29 cellular contexts compared by ENCODE assay signal in genomic region chr16:89160977-89161701, GRCh38. TPM values are rescaled to one million over a fixed set of nuclear protein-coding genes. Genes with fewer than 3 reads are reported as not detected.
"Had no signal": no experiment of that assay in that cellular context is flagged by ENCODE, and none has a peak within 500 bp of the region (broad histone marks: within the 10 kb centered on the region; RNA-seq: fewer than 3 reads in every experiment).

No MANE protein-coding gene starts in this region.

- H3K27ac ChIP-seq: hepatocyte, left ventricle myocardium inferior, pancreas, prostate gland, sigmoid colon, spleen, tibial nerve, uterus had no signal

- H3K36me3 ChIP-seq: left ventricle myocardium inferior, pancreas, prostate gland, sigmoid colon, spleen, tibial nerve, uterus had no signal

- H3K4me1 Mint-ChIP-seq: natural killer cell; stimulated activated effector memory CD8-positive, alpha-beta T cell treated with anti-CD3 and anti-CD28 coated beads, Interleukin-12 subunit alpha, Interleukin-12 subunit beta, amount 100 ng/mL, for 72 hours; stimulated activated naive CD8-positive, alpha-beta T cell treated with anti-CD3 and anti-CD28 coated beads, Interleukin-15, amount 100 ng/mL, for 72 hours had no signal

- H3K4me2 ChIP-seq: hepatocyte had no signal

- H3K27me3 ChIP-seq: hepatocyte had no signal

- H3K4me3 Mint-ChIP-seq: mesothelial cell of epicardium; natural killer cell; stimulated activated effector memory CD8-positive, alpha-beta T cell treated with anti-CD3 and anti-CD28 coated beads, Interleukin-12 subunit alpha, Interleukin-12 subunit beta, amount 100 ng/mL, for 72 hours; stimulated activated naive CD8-positive, alpha-beta T cell treated with anti-CD3 and anti-CD28 coated beads, Interleukin-15, amount 100 ng/mL, for 72 hours; type B pancreatic cell had no signal

- H3K27me3 Mint-ChIP-seq: stimulated activated naive CD8-positive, alpha-beta T cell treated with anti-CD3 and anti-CD28 coated beads, Interleukin-15, amount 100 ng/mL, for 72 hours had no signal

- DNase-seq: islet precursor cell; left ventricle myocardium inferior; mesendoderm; naive B cell; natural killer cell; posterior cingulate gyrus; retina; sigmoid colon; small intestine; spleen; stimulated activated CD4-positive, alpha-beta T cell treated with anti-CD3 and anti-CD28 coated beads, Interleukin-4, amount 100 ng/mL, for 24 hours; stimulated activated naive CD4-positive, alpha-beta T cell treated with Interleukin-2 at 50 U/mL for 16 hours; stimulated activated naive CD8-positive, alpha-beta T cell treated with anti-CD3 and anti-CD28 coated beads, Interleukin-15, amount 100 ng/mL, for 72 hours; uterus had no signal

- H3K9me3 ChIP-seq: left ventricle myocardium inferior, pancreas, prostate gland, sigmoid colon, spleen, tibial nerve, uterus had no signal

- FAIRE-seq: pancreas, small intestine had no signal

- H3K4me3 ChIP-seq: hepatocyte, left ventricle myocardium inferior, lung, pancreas, prostate gland, sigmoid colon, spleen, tibial nerve, uterus had no signal

- H3K27ac Mint-ChIP-seq: mesothelial cell of epicardium; natural killer cell; stimulated activated effector memory CD8-positive, alpha-beta T cell treated with anti-CD3 and anti-CD28 coated beads, Interleukin-12 subunit alpha, Interleukin-12 subunit beta, amount 100 ng/mL, for 72 hours; type B pancreatic cell had no signal

- H2AFZ ChIP-seq: hepatocyte had no signal

- H3K36me3 Mint-ChIP-seq: mesothelial cell of epicardium; naive B cell; natural killer cell; stimulated activated effector memory CD8-positive, alpha-beta T cell treated with anti-CD3 and anti-CD28 coated beads, Interleukin-12 subunit alpha, Interleukin-12 subunit beta, amount 100 ng/mL, for 72 hours; type B pancreatic cell had no signal

- H3K9me3 Mint-ChIP-seq: mesothelial cell of epicardium; naive B cell; natural killer cell; stimulated activated effector memory CD8-positive, alpha-beta T cell treated with anti-CD3 and anti-CD28 coated beads, Interleukin-12 subunit alpha, Interleukin-12 subunit beta, amount 100 ng/mL, for 72 hours; stimulated activated naive CD8-positive, alpha-beta T cell treated with anti-CD3 and anti-CD28 coated beads, Interleukin-15, amount 100 ng/mL, for 72 hours; type B pancreatic cell had no signal

- H3K4me1 ChIP-seq: pancreas, prostate gland had no signal

- H3K79me2 ChIP-seq: hepatocyte had no signal

- ATAC-seq: pancreas; right cardiac atrium; stimulated activated effector memory CD8-positive, alpha-beta T cell treated with anti-CD3 and anti-CD28 coated beads, Interleukin-12 subunit alpha, Interleukin-12 subunit beta, amount 100 ng/mL, for 72 hours had no signal

RNA-seq across cellular contexts. Expression of gene CDH15, which starts 10.4 kb away (rescaled TPM):
- total RNA-seq: left ventricle myocardium inferior, lower leg skin, mononuclear cell, sigmoid colon, ureter had no signal
- polyA plus RNA-seq: neural cell had no signal

RNA-seq across cellular contexts. Expression of gene SLC22A31, which starts 39.2 kb away (rescaled TPM):
- total RNA-seq: left ventricle myocardium inferior, mononuclear cell, osteoblast, sigmoid colon, temporal lobe, uterus had no signal
- polyA plus RNA-seq: neural cell had no signal
